In genomic region chr3:64444619-64445317, GRCh38 we compare ENCODE assay signal across 10 cellular contexts.
DNase-seq lines count a peak whose midpoint lies in the region; ATAC-seq and TF ChIP-seq lines count a peak whose summit lies in the region.
"Had no signal": no experiment of that assay in that cellular context is flagged by ENCODE, and none has a peak within 500 bp of the region (broad histone marks: within the 10 kb centered on the region; RNA-seq: fewer than 3 reads in every experiment).

No MANE protein-coding gene starts in this region.

- TF ChIP-seq CTCF in HFFc6 (IDR thresholded peaks at IDR 0.05) = peak; percentile 28
- no peak for TF ChIP-seq CTCF in right lobe of liver (IDR thresholded peaks at IDR 0.05)
- no peak for TF ChIP-seq CTCF in testis (IDR thresholded peaks at IDR 0.05)

- 8% methylated on average over 8 of the region's 54 CpGs for WGBS in right lobe of liver (ENCODE audit: insufficient coverage, low coverage, low lambda C conversion rate, missing lambda C conversion rate)
- WGBS in testis, 2 donors = 0 to 5% methylated on average over 5 to 17 of the region's 54 CpGs

- H3K36me3 ChIP-seq in duodenal mucosa (ENCODE audit: control insufficient read depth in 1 of 2, insufficient read depth in 2 of 2, low read length in 2 of 2) (no peaks in the 10 kb centered on the region), right lobe of liver (no peaks in the 10 kb centered on the region), testis (ENCODE audit: low read depth, missing control alignments) (no peaks in the 10 kb centered on the region), SJCRH30 (no peaks in the 10 kb centered on the region)

- H3K27me3 Mint-ChIP-seq in HFFc6 (ENCODE audit: insufficient read depth) = peaks cover 17% of the 10 kb centered on the region

- H3K27ac Mint-ChIP-seq in HFFc6 = no peak overlapping the region

- no peaks in the 10 kb centered on the region for H3K9me3 Mint-ChIP-seq in HFFc6

- peak overlapping the region in 1 of 2 donors; percentile 51 for H3K9ac ChIP-seq in duodenal mucosa (ENCODE audit: low read depth in 1 of 2, low read length in 2 of 2)

- TF ChIP-seq POLR2A in right lobe of liver (IDR thresholded peaks at IDR 0.05) (no peak), testis (IDR thresholded peaks at IDR 0.05) (no peak)

- H3K9me3 ChIP-seq in duodenal mucosa (ENCODE audit: control insufficient read depth in 1 of 2, low read length in 2 of 2) (no peaks in the 10 kb centered on the region), right lobe of liver (no peaks in the 10 kb centered on the region), testis (no peaks in the 10 kb centered on the region), SJCRH30 (replicated peaks) (no peaks in the 10 kb centered on the region)

- peaks cover 33% of the 10 kb centered on the region for H3K4me1 Mint-ChIP-seq in HFFc6 (ENCODE audit: low read depth)

- no peak for DNase-seq in HFFc6
- no peak for DNase-seq in right lobe of liver
- no peak for DNase-seq in testis
- no peak for DNase-seq in SJCRH30
- no peak for DNase-seq in epidermal melanocyte (ENCODE audit: insufficient read length, low spot score)
- no peak for DNase-seq in NCI-H1694 (lab: John Stamatoyannopoulos, UW)
- DNase-seq: activated CD4-positive, alpha-beta T cell treated with anti-CD3 and anti-CD28 coated beads for 4 hours; NCI-H226 had no signal

- no peaks in the 10 kb centered on the region for H3K36me3 Mint-ChIP-seq in HFFc6 (ENCODE audit: low read depth)

- H3K4me3 Mint-ChIP-seq in HFFc6 = peak overlapping the region; percentile 79

- H3K27me3 ChIP-seq in duodenal mucosa (ENCODE audit: control insufficient read depth in 1 of 2, insufficient read depth in 2 of 2, low read length in 2 of 2) = peaks cover 7 to 21% of the 10 kb centered on the region in 2 donors
- peaks cover 0 to 9% of the 10 kb centered on the region in 2 donors for H3K27me3 ChIP-seq in right lobe of liver
- no peaks in the 10 kb centered on the region for H3K27me3 ChIP-seq in testis
- H3K27me3 ChIP-seq in SJCRH30 = no peaks in the 10 kb centered on the region

- H3K4me1 ChIP-seq in duodenal mucosa (ENCODE audit: control insufficient read depth in 1 of 2, insufficient read depth in 2 of 2, low read length in 2 of 2) = peaks cover 0 to 13% of the 10 kb centered on the region in 2 donors
- peaks cover 0 to 9% (median 0%) of the 10 kb centered on the region in 4 donors for H3K4me1 ChIP-seq in right lobe of liver
- H3K4me1 ChIP-seq in testis = peaks cover 4% of the 10 kb centered on the region
- no peaks in the 10 kb centered on the region for H3K4me1 ChIP-seq in SJCRH30

- H3K27ac ChIP-seq in duodenal mucosa (ENCODE audit: low read depth, low read length) = no peak overlapping the region
- no peak overlapping the region for H3K27ac ChIP-seq in right lobe of liver
- no peak overlapping the region for H3K27ac ChIP-seq in testis
- H3K27ac ChIP-seq in SJCRH30 = no peak overlapping the region

- intact Hi-C loops in right lobe of liver (cut with DNase I) = no loop called here
- intact Hi-C loops in testis (cut with DNase I; ENCODE audit: low total_unique reads) = no loop called here

- ATAC-seq in right lobe of liver (peak in 1 of 4 donors; percentile 9), HG02642 (IDR thresholded peaks at IDR 0.05; ENCODE audit: poor library complexity, unreplicated experiment) (no peak)

- peak overlapping the region; percentile 51 to 60 for H3K4me3 ChIP-seq in duodenal mucosa (ENCODE audit: low read depth in 1 of 2, low read length in 2 of 2)
- H3K4me3 ChIP-seq in right lobe of liver = peak overlapping the region in 2 of 3 donors; percentile 14 to 41
- peak overlapping the region; percentile 43 to 54 for H3K4me3 ChIP-seq in testis
- H3K4me3 ChIP-seq in SJCRH30 = no peak overlapping the region
